8 cellular contexts compared by ENCODE assay signal in genomic region chr1:153633747-153634665, GRCh38. TPM values are rescaled to one million over a fixed set of nuclear protein-coding genes. Genes with fewer than 3 reads are reported as not detected.
DNase-seq lines count a peak whose midpoint lies in the region; ATAC-seq and TF ChIP-seq lines count a peak whose summit lies in the region.

TSS of gene CHTOP (plus strand) at chr1:153634066. CDS start at chr1:153636589, 2,523 bp downstream.

- peaks cover 42% of the 10 kb centered on the region for H3K79me2 ChIP-seq in KMS-11 (ENCODE audit: insufficient read depth, low read depth)

- peaks cover 29% of the 10 kb centered on the region; the same call in 1 of the 2 replicates for H3K36me3 ChIP-seq in KMS-11 (ENCODE audit: insufficient read depth)
- peaks cover 0 to 33% (median 0%) of the 10 kb centered on the region in 3 donors for H3K36me3 ChIP-seq in Peyer's patch
- peaks cover 29% of the 10 kb centered on the region for H3K36me3 ChIP-seq in muscle layer of colon (ENCODE audit: insufficient read depth, low read length)

- TF ChIP-seq POLR2A in Peyer's patch (IDR thresholded peaks at IDR 0.05) = peak; percentile 67 to 85

- DNase-seq in DMS53 treated with DMSO at 0.1 percent for 48 hours (lab: John Stamatoyannopoulos, UW; ENCODE audit: unreplicated experiment) (peak; percentile 93), Peyer's patch (peak; percentile 99)
- DNase-seq in activated T-cell treated with anti-CD3 and anti-CD28 coated beads, Interleukin-2, amount 50 U/mL, for 48 hours = peak; percentile 99 to 100
- DNase-seq in stimulated activated CD8-positive, alpha-beta memory T cell treated with anti-CD3 and anti-CD28 coated beads, Interleukin-7, amount 100 ng/mL, for 24 hours (ENCODE audit: low read depth) = peak; percentile 90

- H4K20me1 ChIP-seq in KMS-11 (ENCODE audit: insufficient read depth) = no peaks in the 10 kb centered on the region

- TF ChIP-seq CTCF in KMS-11 (conservative IDR thresholded peaks at IDR 0.05; ENCODE audit: low read depth, low read length) = no peak
- TF ChIP-seq CTCF in Peyer's patch (IDR thresholded peaks at IDR 0.05) = peak in 3 of 6 experiments; percentile 9 to 38 (median 27)

- ATAC-seq in GM21737 (IDR thresholded peaks at IDR 0.05; ENCODE audit: unreplicated experiment) (peak; percentile 78), esophagus mucosa (peak; percentile 97)

- peak within 1 kb of the TSS; percentile 52 for H3K4me2 ChIP-seq in KMS-11

- peak within 1 kb of the TSS; percentile 71 for H2AFZ ChIP-seq in KMS-11 (ENCODE audit: low read depth)

- H3K9ac ChIP-seq in KMS-11 (peak within 1 kb of the TSS; percentile 94), muscle layer of colon (ENCODE audit: low read length) (peak within 1 kb of the TSS; percentile 85)

- H3K27ac ChIP-seq in KMS-11 (peak within 1 kb of the TSS; percentile 91), Peyer's patch (peak within 1 kb of the TSS; percentile 96 to 99 (median 98)), muscle layer of colon (ENCODE audit: low read depth, low read length) (peak within 1 kb of the TSS; percentile 100)

- H3K27me3 ChIP-seq in KMS-11 (ENCODE audit: insufficient read depth, low read depth) (no peaks in the 10 kb centered on the region), Peyer's patch (no peaks in the 10 kb centered on the region), muscle layer of colon (ENCODE audit: control insufficient read depth in 1 of 2, insufficient read depth in 2 of 2, low read length in 2 of 2) (no peaks in the 10 kb centered on the region)

- H3K4me3 ChIP-seq in KMS-11 (IDR thresholded peaks at IDR 0.05; ENCODE audit: insufficient read depth, low read depth, low read length) = peak within 1 kb of the TSS; percentile 100
- H3K4me3 ChIP-seq in Peyer's patch = peak within 1 kb of the TSS; percentile 63 to 80 (median 72)
- H3K4me3 ChIP-seq in muscle layer of colon (ENCODE audit: low read depth in 1 of 2, low read length in 2 of 2) = peak within 1 kb of the TSS; percentile 97 to 98

- H3K9me3 ChIP-seq in Peyer's patch = no peaks in the 10 kb centered on the region
- no peaks in the 10 kb centered on the region for H3K9me3 ChIP-seq in muscle layer of colon (ENCODE audit: low read length)

- peaks cover 31% of the 10 kb centered on the region for H3K4me1 ChIP-seq in KMS-11 (ENCODE audit: low read depth, poor library complexity, severe bottlenecking)
- H3K4me1 ChIP-seq in Peyer's patch = peaks cover 0 to 46% (median 9%) of the 10 kb centered on the region in 4 donors
- H3K4me1 ChIP-seq in muscle layer of colon (ENCODE audit: insufficient read depth, low read length) = peaks cover 33% of the 10 kb centered on the region

RNA-seq across cellular contexts. Expression of gene CHTOP, which starts in this region (rescaled TPM):
- total RNA-seq in Peyer's patch (10 to 100 TPM; 53.8 to 80.8 (median 68.7) TPM), esophagus mucosa (44.0 TPM)

Comparison
In these comparisons a context has a peak if more than half of its experiments do, and no peak if none do; other contexts are left out.
1. Peak in every context shown above with its lines: DNase-seq, ATAC-seq, H3K4me3 ChIP-seq and H3K27ac ChIP-seq.